Comparison of ENCODE assay signal across 19 cellular contexts in genomic region chr1:90833497-90834087, GRCh38.
"Had no signal": no experiment of that assay in that cellular context is flagged by ENCODE, and none has a peak within 500 bp of the region (broad histone marks: within the 10 kb centered on the region; RNA-seq: fewer than 3 reads in every experiment).

No MANE protein-coding gene starts in this region.

- H3K36me3 ChIP-seq: brain microvascular endothelial cell, cardiac muscle cell had no signal

- H3K4me3 Mint-ChIP-seq: activated CD4-positive, alpha-beta memory T cell treated with anti-CD3 and anti-CD28 coated beads for 36 hours; activated CD4-positive, alpha-beta T cell treated with anti-CD3 and anti-CD28 coated beads, Interleukin-2, amount 10 ng/mL, durations not matched to agents 7 days and 5 days; activated naive CD4-positive, alpha-beta T cell treated with anti-CD3 and anti-CD28 coated beads for 36 hours; activated T-cell treated with anti-CD3 and anti-CD28 coated beads, Interleukin-2, amount 50 U/mL, for 4 hours; T-helper 1 cell treated with Interleukin-12 subunit alpha and Interleukin-12 subunit beta and Interleukin-4 antibody, amounts not matched to agents 30 μg/mL and 1 μg/mL, for 36 hours had no signal

- ATAC-seq: activated T-cell treated with anti-CD3 and anti-CD28 coated beads, Interleukin-2, amount 50 U/mL, for 4 hours; activated T-helper 17 cell treated with anti-CD3 and anti-CD28 coated beads, Interleukin-2, amount 50 U/mL, for 72 hours had no signal

- H3K27ac ChIP-seq: brain microvascular endothelial cell, cardiac muscle cell had no signal

- H3K9me3 Mint-ChIP-seq: activated CD4-positive, alpha-beta memory T cell treated with anti-CD3 and anti-CD28 coated beads for 36 hours; activated CD4-positive, alpha-beta T cell treated with anti-CD3 and anti-CD28 coated beads, Interleukin-2, amount 10 ng/mL, durations not matched to agents 7 days and 5 days; activated naive CD4-positive, alpha-beta T cell treated with anti-CD3 and anti-CD28 coated beads for 36 hours; activated T-cell treated with anti-CD3 and anti-CD28 coated beads, Interleukin-2, amount 50 U/mL, for 4 hours; activated T-helper 17 cell treated with anti-CD3 and anti-CD28 coated beads, Interleukin-2, amount 50 U/mL, for 72 hours; T-helper 1 cell treated with Interleukin-12 subunit alpha and Interleukin-12 subunit beta and Interleukin-4 antibody, amounts not matched to agents 30 μg/mL and 1 μg/mL, for 36 hours had no signal

- DNase-seq: activated CD4-positive, alpha-beta memory T cell treated with anti-CD3 and anti-CD28 coated beads for 36 hours; activated CD4-positive, alpha-beta T cell treated with anti-CD3 and anti-CD28 coated beads, Interleukin-2, amount 10 ng/mL, durations not matched to agents 7 days and 5 days; activated CD4-positive, CD25-positive, alpha-beta regulatory T cell treated with anti-CD3 and anti-CD28 coated beads, Interleukin-2, amount 50 U/mL, for 72 hours; activated CD8-positive, alpha-beta memory T cell treated with anti-CD3 and anti-CD28 coated beads for 24 hours; activated gamma-delta T cell; activated naive CD4-positive, alpha-beta T cell treated with anti-CD3 and anti-CD28 coated beads for 36 hours; activated T-cell treated with anti-CD3 and anti-CD28 coated beads, Interleukin-2, amount 50 U/mL, for 4 hours; amygdala; brain microvascular endothelial cell; MM.1S; NCI-H1105; NCI-H187; NCI-H2081; NCI-H510A treated with DMSO at 0.1 percent for 48 hours; SHP77 had no signal

- H3K36me3 Mint-ChIP-seq: activated CD4-positive, alpha-beta memory T cell treated with anti-CD3 and anti-CD28 coated beads for 36 hours; activated naive CD8-positive, alpha-beta T cell had no signal

- H3K27ac Mint-ChIP-seq: activated CD4-positive, alpha-beta memory T cell treated with anti-CD3 and anti-CD28 coated beads for 36 hours; activated CD4-positive, alpha-beta T cell treated with anti-CD3 and anti-CD28 coated beads, Interleukin-2, amount 10 ng/mL, durations not matched to agents 7 days and 5 days; activated naive CD4-positive, alpha-beta T cell treated with anti-CD3 and anti-CD28 coated beads for 36 hours; activated naive CD8-positive, alpha-beta T cell; activated T-helper 17 cell treated with anti-CD3 and anti-CD28 coated beads, Interleukin-2, amount 50 U/mL, for 72 hours; T-helper 1 cell treated with Interleukin-12 subunit alpha and Interleukin-12 subunit beta and Interleukin-4 antibody, amounts not matched to agents 30 μg/mL and 1 μg/mL, for 36 hours had no signal

- H3K4me3 ChIP-seq: cardiac muscle cell had no signal
